In genomic region chr3:184255291-184256039, GRCh38 we compare ENCODE assay signal across 17 cellular contexts. TPM values are rescaled to one million over a fixed set of nuclear protein-coding genes. Genes with fewer than 3 reads are reported as not detected.
A peak's percentile ranks its signal among the peaks of the same experiment; 100 is the strongest.
DNase-seq lines count a peak whose midpoint lies in the region; ATAC-seq, FAIRE-seq and TF ChIP-seq lines count a peak whose summit lies in the region.
"Had no signal": no experiment of that assay in that cellular context is flagged by ENCODE, and none has a peak within 500 bp of the region (broad histone marks: within the 10 kb centered on the region; RNA-seq: fewer than 3 reads in every experiment).

No MANE protein-coding gene starts in this region.

- no peak for TF ChIP-seq CTCF in mammary epithelial cell (conservative IDR thresholded peaks at IDR 0.05 in 1 of 2, IDR thresholded peaks at IDR 0.05 in 1 of 2; ENCODE audit: extremely low read depth in 1 of 2, insufficient read depth in 1 of 2, low read depth in 1 of 2, low read length in 2 of 2)

- no peaks in the 10 kb centered on the region for H3K9me3 ChIP-seq in mammary epithelial cell (replicated peaks; ENCODE audit: insufficient read depth, low read length)
- H3K9me3 ChIP-seq: Caco-2, colonic mucosa had no signal

- in situ Hi-C loops in mammary epithelial cell (cut with MboI; ENCODE audit: low sequenced_read_pairs in 2 of 2), result no loop called here

- dilution Hi-C loops in mammary epithelial cell (cut with HindIII; ENCODE audit: low sequenced_read_pairs), result no loop called here

- no peaks in the 10 kb centered on the region for H3K36me3 ChIP-seq in mammary epithelial cell (ENCODE audit: insufficient read depth, low read length)
- H3K36me3 ChIP-seq: colonic mucosa had no signal

- peak; percentile 48 for FAIRE-seq in urothelium cell line (lab: Jason Lieb, UNC)

- no peak overlapping the region for H2AFZ ChIP-seq in mammary epithelial cell (ENCODE audit: low read depth, low read length)

- ATAC-seq in stimulated activated naive B cell treated with anti-CD40 and anti-IgM and Interleukin-4, amounts not matched to agents 10 μg/mL and 1 μg/mL and 100 μg/mL, for 72 hours (replicated peaks), result no peak

- H4K20me1 ChIP-seq in mammary epithelial cell (ENCODE audit: insufficient read depth, low read length), result peaks cover 2% of the 10 kb centered on the region

- H3K27me3 Mint-ChIP-seq in stimulated activated naive B cell treated with anti-CD40 and anti-IgM and Interleukin-4, amounts not matched to agents 10 μg/mL and 1 μg/mL and 100 μg/mL, for 72 hours, result peaks cover 17 to 18% of the 10 kb centered on the region in 2 donors

- H3K36me3 Mint-ChIP-seq in stimulated activated naive B cell treated with anti-CD40 and anti-IgM and Interleukin-4, amounts not matched to agents 10 μg/mL and 1 μg/mL and 100 μg/mL, for 72 hours, result peaks cover 8 to 21% of the 10 kb centered on the region in 2 donors

- H3K4me2 ChIP-seq in mammary epithelial cell (ENCODE audit: insufficient read depth, low read depth, low read length), result no peak overlapping the region

- TSS peak; percentile 26 for BruUV-seq in mammary epithelial cell (replicated peaks; lab: Mats Ljungman, UMichigan)

- CTCF ChIA-PET in mammary epithelial cell (lab: Charles Lee; ENCODE audit: low non-redundant PET), result interaction anchor here (0.5 kb wide), 1 partner anchor 1108 kb away, joined by 3 read pairs; no protein-coding TSS in a partner anchor

- peak; percentile 47 for DNase-seq in stimulated activated CD4-positive, alpha-beta T cell treated with anti-CD3 and anti-CD28 coated beads, Interleukin-15, amount 100 ng/mL, for 24 hours
- DNase-seq in stimulated activated CD4-positive, alpha-beta T cell treated with anti-CD3 and anti-CD28 coated beads, Interleukin-12 subunit alpha, Interleukin-12 subunit beta, amount 100 ng/mL, for 4 hours, result no peak
- DNase-seq in NCI-H82 treated with DMSO at 0.1 percent for 48 hours (lab: John Stamatoyannopoulos, UW; ENCODE audit: unreplicated experiment) (peak; percentile 95), mammary epithelial cell (peak; percentile 86), urothelium cell line (ENCODE audit: low spot score) (no peak), glomerular visceral epithelial cell (ENCODE audit: extremely low spot score) (no peak)
- no peak for DNase-seq in stimulated activated naive B cell treated with anti-CD40 and anti-IgM and Interleukin-4, amounts not matched to agents 10 μg/mL and 1 μg/mL and 100 μg/mL, for 72 hours
- DNase-seq: Caco-2, colonic mucosa, foreskin fibroblast, MM.1S, NCI-H1694, NCI-H446, substantia nigra, T-helper 9 cell had no signal

- H3K27ac Mint-ChIP-seq in stimulated activated naive B cell treated with anti-CD40 and anti-IgM and Interleukin-4, amounts not matched to agents 10 μg/mL and 1 μg/mL and 100 μg/mL, for 72 hours, result no peak overlapping the region
- H3K27ac Mint-ChIP-seq: nephron had no signal

- no peaks in the 10 kb centered on the region for H3K27me3 ChIP-seq in mammary epithelial cell (ENCODE audit: insufficient read depth, low read length)

- no peak overlapping the region for H3K4me3 Mint-ChIP-seq in stimulated activated naive B cell treated with anti-CD40 and anti-IgM and Interleukin-4, amounts not matched to agents 10 μg/mL and 1 μg/mL and 100 μg/mL, for 72 hours
- H3K4me3 Mint-ChIP-seq: nephron had no signal

- peaks cover 20% of the 10 kb centered on the region for H3K79me2 ChIP-seq in mammary epithelial cell (ENCODE audit: insufficient read depth, low read length)

- intact Hi-C loops in mammary epithelial cell (cut with micrococcal nuclease), result no loop called here

- WGBS in mammary epithelial cell (ENCODE audit: low coverage, missing lambda C conversion rate), result 70% methylated on average over 3 of the region's 3 CpGs

- H3K4me1 ChIP-seq in mammary epithelial cell (ENCODE audit: insufficient read depth, low read length), result peaks cover 10% of the 10 kb centered on the region
- H3K4me1 ChIP-seq: colonic mucosa had no signal

- no peaks in the 10 kb centered on the region for H3K9me3 Mint-ChIP-seq in stimulated activated naive B cell treated with anti-CD40 and anti-IgM and Interleukin-4, amounts not matched to agents 10 μg/mL and 1 μg/mL and 100 μg/mL, for 72 hours
- H3K9me3 Mint-ChIP-seq: nephron had no signal

- no peak overlapping the region for H3K9ac ChIP-seq in mammary epithelial cell (ENCODE audit: insufficient read depth, low read length)

- peaks cover 6% of the 10 kb centered on the region in 2 donors for H3K4me1 Mint-ChIP-seq in stimulated activated naive B cell treated with anti-CD40 and anti-IgM and Interleukin-4, amounts not matched to agents 10 μg/mL and 1 μg/mL and 100 μg/mL, for 72 hours

- peak overlapping the region; percentile 49 for H3K27ac ChIP-seq in mammary epithelial cell (ENCODE audit: insufficient read depth, low read depth, low read length)
- H3K27ac ChIP-seq: colonic mucosa had no signal

- no peak overlapping the region for H3K4me3 ChIP-seq in mammary epithelial cell (replicated peaks in 1 of 3; ENCODE audit: insufficient read depth in 1 of 3, low read depth in 2 of 3, low read length in 3 of 3)
- H3K4me3 ChIP-seq: colonic mucosa had no signal

RNA-seq across cellular contexts. Expression of gene CAMK2N2, which starts 5.9 kb away (rescaled TPM):
- 1 to 10 TPM in 1 of 2 donors, not detected in 1; 3.7 TPM for total RNA-seq in mammary epithelial cell
- polyA plus RNA-seq in mammary epithelial cell, result 0.92 TPM
- polyA minus RNA-seq in mammary epithelial cell, result 0.98 TPM

RNA-seq across cellular contexts. Expression of gene EEF1AKMT4, which starts 6.0 kb away (rescaled TPM):
- total RNA-seq in mammary epithelial cell, result 1 to 10 TPM; 5.3 to 8.6 TPM
- 19.1 TPM for polyA plus RNA-seq in mammary epithelial cell
- 23.2 TPM for polyA minus RNA-seq in mammary epithelial cell

RNA-seq across cellular contexts. Expression of gene ALG3, which starts 6.7 kb away (rescaled TPM):
- 10 to 100 TPM; 23.8 to 52.2 TPM for total RNA-seq in mammary epithelial cell
- 56.5 TPM for polyA plus RNA-seq in mammary epithelial cell
- 102 TPM for polyA minus RNA-seq in mammary epithelial cell

RNA-seq across cellular contexts. Expression of gene ECE2, which starts 20.4 kb away (rescaled TPM):
- total RNA-seq in mammary epithelial cell, result under 1 TPM in 1 of 2 donors, not detected in 1; 0.33 TPM
- not detected for polyA plus RNA-seq in mammary epithelial cell
- polyA minus RNA-seq in mammary epithelial cell, result not detected
- total RNA-seq: Caco-2, G401 had no signal

RNA-seq across cellular contexts. Expression of gene VWA5B2, which starts 26.1 kb away (rescaled TPM):
- under 1 TPM; 0.19 to 0.33 TPM for total RNA-seq in mammary epithelial cell
- 0.01 TPM for polyA plus RNA-seq in mammary epithelial cell
- not detected for polyA minus RNA-seq in mammary epithelial cell

Comparison
In these comparisons a context has a peak if more than half of its experiments do, and no peak if none do; other contexts are left out.
1. DNase-seq: peak in stimulated activated CD4-positive, alpha-beta T cell treated with anti-CD3 and anti-CD28 coated beads, Interleukin-15, amount 100 ng/mL, for 24 hours (single experiment), NCI-H82 treated with DMSO at 0.1 percent for 48 hours (single experiment) and mammary epithelial cell (single experiment); none in stimulated activated CD4-positive, alpha-beta T cell treated with anti-CD3 and anti-CD28 coated beads, Interleukin-12 subunit alpha, Interleukin-12 subunit beta, amount 100 ng/mL, for 4 hours (single experiment), urothelium cell line (single experiment), glomerular visceral epithelial cell (single experiment) and stimulated activated naive B cell treated with anti-CD40 and anti-IgM and Interleukin-4, amounts not matched to agents 10 μg/mL and 1 μg/mL and 100 μg/mL, for 72 hours (single experiment).